Comparison of ENCODE assay signal across 8 cellular contexts in the genomic region with DNA sequence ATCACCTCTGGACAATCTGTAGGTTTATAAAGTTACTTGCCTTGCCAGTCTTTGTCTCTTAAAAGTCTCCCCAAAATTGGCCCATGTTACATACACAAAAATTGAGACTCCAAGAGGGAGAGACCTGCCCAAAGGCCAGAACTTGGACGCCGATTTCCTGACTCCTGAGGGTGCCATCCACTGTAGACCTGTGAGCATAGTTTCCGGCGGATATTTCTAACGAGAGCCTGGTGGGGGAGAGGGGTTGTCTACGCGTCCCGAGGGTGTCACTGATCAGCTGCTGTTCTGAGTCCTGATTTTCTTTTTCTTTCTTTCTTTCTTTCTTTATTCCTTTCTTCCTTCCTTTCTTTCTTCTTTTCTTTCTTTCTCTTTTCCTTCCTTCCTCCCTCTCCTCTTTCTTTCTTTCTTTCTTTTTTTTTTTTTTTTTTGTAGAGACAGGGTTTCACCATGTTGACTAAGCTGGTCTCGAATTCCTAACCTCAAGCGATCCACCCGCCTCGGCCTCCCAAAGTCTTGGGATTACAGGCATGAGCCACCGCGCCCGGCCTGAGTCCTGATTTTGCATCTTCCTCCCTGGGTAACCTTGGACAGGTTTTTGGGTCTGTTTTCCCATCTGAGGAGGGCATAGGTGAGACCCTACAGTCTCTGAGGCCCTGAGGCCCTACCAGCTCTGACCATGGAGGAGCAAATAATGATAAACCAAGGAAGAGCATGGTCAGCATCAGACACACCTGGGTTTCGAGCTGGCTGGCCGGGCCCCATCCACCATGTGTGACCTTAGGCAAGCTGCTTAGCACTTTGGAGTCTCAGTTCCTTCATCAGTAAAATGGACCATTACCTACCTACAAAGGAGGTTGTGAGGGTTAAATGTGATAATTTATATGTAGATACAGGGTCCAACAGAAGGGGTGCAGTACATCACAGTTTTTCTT. TPM values are rescaled to one million over a fixed set of nuclear protein-coding genes. Genes with fewer than 3 reads are reported as not detected.
A peak's percentile ranks its signal among the peaks of the same experiment; 100 is the strongest.
DNase-seq lines count a peak whose midpoint lies in the region; ATAC-seq and TF ChIP-seq lines count a peak whose summit lies in the region.

No MANE protein-coding gene starts in this region.

- H4K20me1 ChIP-seq in Karpas-422 (ENCODE audit: insufficient read depth, low read depth, low read length): peaks cover 9% of the 10 kb centered on the region

- H3K4me2 ChIP-seq in Karpas-422 (ENCODE audit: low read depth, low read length, poor library complexity, severe bottlenecking) (peak overlapping the region; percentile 60), neuronal stem cell (ENCODE audit: insufficient read depth, low read length, poor library complexity, severe bottlenecking) (no peak overlapping the region)

- H3K79me1 ChIP-seq in neuronal stem cell (ENCODE audit: low read depth, low read length): peaks cover 2% of the 10 kb centered on the region

- no peaks in the 10 kb centered on the region for H3K9me3 Mint-ChIP-seq in CD4-positive, alpha-beta T cell
- H3K9me3 Mint-ChIP-seq in dendritic cell treated with granulocyte-macrophage colony-stimulating factor and Interleukin-4, amounts not matched to agents 40 ng/mL and 50 ng/mL, for 4 days: no peaks in the 10 kb centered on the region

- ATAC-seq in CD4-positive, alpha-beta T cell (ENCODE audit: poor library complexity): no peak
- ATAC-seq in omental fat pad (ENCODE audit: low FRiP score) (no peak), GM18870 (IDR thresholded peaks at IDR 0.05; ENCODE audit: unreplicated experiment) (no peak)

- H3K18ac ChIP-seq in neuronal stem cell (ENCODE audit: low read length): no peak overlapping the region

- H3K27me3 Mint-ChIP-seq in CD4-positive, alpha-beta T cell: peaks cover 5% of the 10 kb centered on the region
- H3K27me3 Mint-ChIP-seq in dendritic cell treated with granulocyte-macrophage colony-stimulating factor and Interleukin-4, amounts not matched to agents 40 ng/mL and 50 ng/mL, for 4 days: peaks cover 13% of the 10 kb centered on the region

- no peaks in the 10 kb centered on the region for H3K27me3 ChIP-seq in CD4-positive, alpha-beta T cell (ENCODE audit: control insufficient read depth, insufficient read depth, low read length)
- H3K27me3 ChIP-seq in Karpas-422 (ENCODE audit: low read length) (no peaks in the 10 kb centered on the region), neuronal stem cell (ENCODE audit: control insufficient read depth in 3 of 3, insufficient read depth in 3 of 3, low read depth in 1 of 3, low read length in 3 of 3) (no peaks in the 10 kb centered on the region)

- no CpG with 5 or more reads among the region's 17 CpGs for WGBS in neuronal stem cell (ENCODE audit: extremely low coverage in 2 of 2, insufficient read length in 2 of 2, insufficient replicate concordance in 1 of 2), 2 donors

- peak overlapping the region; percentile 79; the same call in 1 of the 2 replicates for H2AFZ ChIP-seq in Karpas-422 (ENCODE audit: low read length)
- H2AFZ ChIP-seq in neuronal stem cell (ENCODE audit: low read length): peak overlapping the region; percentile 76

- peaks cover 28% of the 10 kb centered on the region for H3K79me2 ChIP-seq in Karpas-422 (ENCODE audit: low read length)

- TF ChIP-seq CTCF in CD4-positive, alpha-beta T cell (IDR thresholded peaks at IDR 0.05): no peak
- TF ChIP-seq CTCF in omental fat pad (IDR thresholded peaks at IDR 0.05): no peak

- peaks cover 16% of the 10 kb centered on the region for H3K36me3 Mint-ChIP-seq in CD4-positive, alpha-beta T cell (ENCODE audit: low read depth)
- peaks cover 34% of the 10 kb centered on the region for H3K36me3 Mint-ChIP-seq in dendritic cell treated with granulocyte-macrophage colony-stimulating factor and Interleukin-4, amounts not matched to agents 40 ng/mL and 50 ng/mL, for 4 days (ENCODE audit: low read depth)

- H3K9ac ChIP-seq in Karpas-422 (ENCODE audit: low read length) (no peak overlapping the region), neuronal stem cell (ENCODE audit: low read depth, low read length, poor library complexity) (no peak overlapping the region)

- no peak overlapping the region for H3K27ac ChIP-seq in CD4-positive, alpha-beta T cell (ENCODE audit: low read depth, low read length)
- H3K27ac ChIP-seq in Karpas-422 (ENCODE audit: low read length) (no peak overlapping the region), neuronal stem cell (replicated peaks; ENCODE audit: low read length) (no peak overlapping the region)

- no peak overlapping the region for H3K23ac ChIP-seq in neuronal stem cell (ENCODE audit: low read depth, low read length, poor library complexity)

- no peak overlapping the region for H4K91ac ChIP-seq in neuronal stem cell (ENCODE audit: low read depth, low read length, poor library complexity)

- H2BK15ac ChIP-seq in neuronal stem cell (ENCODE audit: low read length): no peak overlapping the region

- H3K36me3 ChIP-seq in Karpas-422 (ENCODE audit: insufficient read depth, low read length): peaks cover 3% of the 10 kb centered on the region; the same call in 1 of the 2 replicates
- H3K36me3 ChIP-seq in neuronal stem cell (replicated peaks in 1 of 2; ENCODE audit: control insufficient read depth in 2 of 2, insufficient read depth in 2 of 2, low read length in 2 of 2): peaks cover 3 to 27% of the 10 kb centered on the region in 2 donors

- H2BK5ac ChIP-seq in neuronal stem cell (ENCODE audit: low read length): no peak overlapping the region

- no peak overlapping the region for H2BK120ac ChIP-seq in neuronal stem cell (ENCODE audit: low read depth, low read length)

- no peak for DNase-seq in CD4-positive, alpha-beta T cell
- DNase-seq in Karpas-422 (no peak), neuronal stem cell (ENCODE audit: low spot score) (no peak), omental fat pad (ENCODE audit: low spot score) (no peak), A172 (ENCODE audit: low spot score) (no peak), cerebellar nuclear complex (lab: John Stamatoyannopoulos, UW) (no peak)

- H3K4me3 ChIP-seq in Karpas-422 (ENCODE audit: low read length): no peak overlapping the region
- H3K4me3 ChIP-seq in neuronal stem cell (ENCODE audit: low read length in 2 of 2): no peak overlapping the region

- CTCF ChIA-PET in CD4-positive, alpha-beta T cell (lab: Charles Lee): interaction anchor here (0.7 to 4.0 kb wide), 19 partner anchors 9 to 211 kb away, joined by 3 to 52 read pairs (median 4); a partner anchor contains a TSS

- no peaks in the 10 kb centered on the region for H3K9me2 ChIP-seq in Karpas-422 (replicated peaks; ENCODE audit: insufficient read depth, low read length)

- peak overlapping the region; percentile 95 for H3K4me3 Mint-ChIP-seq in CD4-positive, alpha-beta T cell
- H3K4me3 Mint-ChIP-seq in dendritic cell treated with granulocyte-macrophage colony-stimulating factor and Interleukin-4, amounts not matched to agents 40 ng/mL and 50 ng/mL, for 4 days: no peak overlapping the region

- H3K9me3 ChIP-seq in CD4-positive, alpha-beta T cell (ENCODE audit: control insufficient read depth, low read length): no peaks in the 10 kb centered on the region
- no peaks in the 10 kb centered on the region for H3K9me3 ChIP-seq in Karpas-422 (ENCODE audit: low read length)
- peaks cover 0 to under 1% of the 10 kb centered on the region in 2 donors for H3K9me3 ChIP-seq in neuronal stem cell (replicated peaks in 1 of 2; ENCODE audit: control insufficient read depth in 2 of 2, insufficient read depth in 1 of 2, low read depth in 1 of 2, low read length in 2 of 2)

- no peak overlapping the region for H3K14ac ChIP-seq in neuronal stem cell (ENCODE audit: low read length)

- intact Hi-C loops in CD4-positive, alpha-beta T cell (cut with DNase I, micrococcal nuclease): loop anchor here (1.0 to 10.0 kb wide), 9 partner anchors 45 to 568 kb away; a partner anchor contains a TSS
- intact Hi-C loops in dendritic cell treated with granulocyte-macrophage colony-stimulating factor and Interleukin-4, amounts not matched to agents 40 ng/mL and 50 ng/mL, for 4 days (cut with micrococcal nuclease): loop anchor here (5.0 to 10.0 kb wide), 2 partner anchors 48 to 110 kb away; a partner anchor contains a TSS

- no peak overlapping the region for H3K4ac ChIP-seq in neuronal stem cell (ENCODE audit: low read length)

- POLR2A ChIA-PET in CD4-positive, alpha-beta T cell (lab: Charles Lee): interaction anchor here (0.6 to 3.9 kb wide), 20 partner anchors 12 to 1032 kb away, joined by 3 to 21 read pairs (median 4); a partner anchor contains a TSS

- no peak overlapping the region for H2BK12ac ChIP-seq in neuronal stem cell (ENCODE audit: low read length)

- no peak overlapping the region for H4K8ac ChIP-seq in neuronal stem cell (ENCODE audit: low read depth, low read length)

- H3K4me1 Mint-ChIP-seq in CD4-positive, alpha-beta T cell (ENCODE audit: low read depth): peaks cover 28% of the 10 kb centered on the region
- H3K4me1 Mint-ChIP-seq in dendritic cell treated with granulocyte-macrophage colony-stimulating factor and Interleukin-4, amounts not matched to agents 40 ng/mL and 50 ng/mL, for 4 days (ENCODE audit: low read depth): peaks cover 30% of the 10 kb centered on the region

- H3K27ac Mint-ChIP-seq in CD4-positive, alpha-beta T cell: peak overlapping the region; percentile 82
- H3K27ac Mint-ChIP-seq in dendritic cell treated with granulocyte-macrophage colony-stimulating factor and Interleukin-4, amounts not matched to agents 40 ng/mL and 50 ng/mL, for 4 days: peak overlapping the region; percentile 76

- no peak overlapping the region for H2AK5ac ChIP-seq in neuronal stem cell (ENCODE audit: low read depth, low read length)

- H3K4me1 ChIP-seq in Karpas-422 (ENCODE audit: low read length) (peaks cover 16% of the 10 kb centered on the region), neuronal stem cell (ENCODE audit: control insufficient read depth in 2 of 2, insufficient read depth in 1 of 2, low read depth in 1 of 2, low read length in 2 of 2) (peaks cover 2 to 8% of the 10 kb centered on the region in 2 donors)

RNA-seq across cellular contexts. Expression of a gene that starts 1.0 kb away (rescaled TPM):
- 10 to 100 TPM; 25.0 to 29.5 TPM for total RNA-seq in CD4-positive, alpha-beta T cell
- total RNA-seq in Karpas-422 (2014; rRNA removed; shearing (Covaris generic); ENCODE audit: low replicate concordance): 10.1 and 17.0 TPM in 2 replicates
- polyA plus RNA-seq in neuronal stem cell (2013, experiment 1 of 2): 32.2 TPM
- 31.9 TPM for polyA plus RNA-seq in neuronal stem cell (2013, experiment 2 of 2)
- total RNA-seq in omental fat pad: 10 to 100 TPM; 16.3 to 31.9 (median 23.9) TPM
- total RNA-seq in A172 (2014; rRNA removed; shearing (Covaris generic)): 22.1 and 28.1 TPM in 2 replicates

RNA-seq across cellular contexts. Expression of a gene that starts 45.8 kb away (rescaled TPM):
- total RNA-seq in CD4-positive, alpha-beta T cell: 1 to 10 TPM; 4.8 to 4.9 TPM
- 0.07 and 0.58 TPM in 2 replicates for total RNA-seq in Karpas-422 (2014; rRNA removed; shearing (Covaris generic); ENCODE audit: low replicate concordance)
- polyA plus RNA-seq in neuronal stem cell (2013, experiment 1 of 2): 4.8 TPM
- 5.0 TPM for polyA plus RNA-seq in neuronal stem cell (2013, experiment 2 of 2)
- total RNA-seq in omental fat pad: 1 to 10 TPM; 4.3 to 9.9 (median 8.2) TPM
- total RNA-seq in A172 (2014; rRNA removed; shearing (Covaris generic)): 11.2 and 12.9 TPM in 2 replicates

RNA-seq across cellular contexts. Expression of a gene that starts 46.0 kb away (rescaled TPM):
- total RNA-seq in CD4-positive, alpha-beta T cell: 10 to 100 TPM; 15.8 to 18.3 TPM
- 20.6 and 51.3 TPM in 2 replicates for total RNA-seq in Karpas-422 (2014; rRNA removed; shearing (Covaris generic); ENCODE audit: low replicate concordance)
- polyA plus RNA-seq in neuronal stem cell (2013, experiment 1 of 2): 59.7 TPM
- 59.3 TPM for polyA plus RNA-seq in neuronal stem cell (2013, experiment 2 of 2)
- total RNA-seq in omental fat pad: 10 to 100 TPM; 17.0 to 30.7 (median 22.2) TPM
- total RNA-seq in A172 (2014; rRNA removed; shearing (Covaris generic)): 70.5 and 88.5 TPM in 2 replicates
